8 cellular contexts compared by ENCODE assay signal in the genomic region with DNA sequence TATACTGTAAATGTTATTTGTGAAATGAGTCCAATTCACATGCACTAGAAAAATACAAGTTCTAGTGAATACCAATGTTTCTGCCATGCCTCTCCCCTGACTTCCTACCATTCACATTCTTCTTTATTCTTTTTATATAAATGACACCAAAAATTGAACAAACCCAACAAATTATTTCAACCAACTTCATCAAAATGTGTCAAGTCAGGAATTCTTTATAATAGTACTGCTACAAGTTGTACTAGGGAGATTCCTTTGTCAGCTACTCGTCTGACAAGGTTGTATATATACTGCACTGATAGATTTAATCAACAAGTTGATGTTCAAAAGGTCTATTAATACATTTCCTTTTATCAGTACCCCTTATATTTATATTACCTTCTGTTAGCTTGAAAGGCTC. TPM values are rescaled to one million over a fixed set of nuclear protein-coding genes. Genes with fewer than 3 reads are reported as not detected.
A peak's percentile ranks its signal among the peaks of the same experiment; 100 is the strongest.
DNase-seq lines count a peak whose midpoint lies in the region; ATAC-seq and TF ChIP-seq lines count a peak whose summit lies in the region.

No MANE protein-coding gene starts in this region.

- no peak overlapping the region for H3K14ac ChIP-seq in trophoblast cell (ENCODE audit: low read length)

- in situ Hi-C loops in G401 (cut with HindIII; ENCODE audit: low sequenced_read_pairs): no loop called here

- no peak overlapping the region for H2BK120ac ChIP-seq in trophoblast cell (ENCODE audit: insufficient read depth, low read length, poor library complexity)

- H4K20me1 ChIP-seq in OCI-LY7 (ENCODE audit: insufficient read depth, low read length): peaks cover 41% of the 10 kb centered on the region

- H2BK5ac ChIP-seq in trophoblast cell (ENCODE audit: low read depth, low read length, poor library complexity): no peak overlapping the region

- peak overlapping the region; percentile 100 for H3K4me3 ChIP-seq in OCI-LY7 (ENCODE audit: low read depth, low read length, poor library complexity, severe bottlenecking)
- no peak overlapping the region for H3K4me3 ChIP-seq in trophoblast cell (ENCODE audit: low read depth, low read length)

- no TSS peak for BruUV-seq in OCI-LY7 (replicated peaks; lab: Mats Ljungman, UMichigan)

- peaks cover 10% of the 10 kb centered on the region for H3K36me3 Mint-ChIP-seq in endothelial cell (ENCODE audit: low read depth, unreplicated experiment)

- no peak for TF ChIP-seq CTCF in OCI-LY7 (conservative IDR thresholded peaks at IDR 0.05; ENCODE audit: low read length)
- no peak for TF ChIP-seq CTCF in endothelial cell (IDR thresholded peaks at IDR 0.05; ENCODE audit: unreplicated experiment)

- no peak overlapping the region for H4K91ac ChIP-seq in trophoblast cell (ENCODE audit: low read depth, low read length)

- H3K9me3 ChIP-seq in OCI-LY7 (ENCODE audit: low read length): no peaks in the 10 kb centered on the region
- no peaks in the 10 kb centered on the region for H3K9me3 ChIP-seq in trophoblast cell (ENCODE audit: insufficient read depth, low read depth, low read length)

- H3K18ac ChIP-seq in trophoblast cell (ENCODE audit: low read length): no peak overlapping the region

- H3K4ac ChIP-seq in trophoblast cell (ENCODE audit: low read depth, low read length): peak overlapping the region; percentile 13

- peaks cover 47% of the 10 kb centered on the region for H3K4me1 Mint-ChIP-seq in endothelial cell (ENCODE audit: unreplicated experiment)

- H3K36me3 ChIP-seq in OCI-LY7 (ENCODE audit: insufficient read depth, low read length) (peaks cover 56% of the 10 kb centered on the region), trophoblast cell (ENCODE audit: control insufficient read depth in 1 of 2, insufficient read depth in 2 of 2, low read length in 2 of 2) (peaks cover 0 to 1% of the 10 kb centered on the region in 2 experiments)

- H3K9me3 Mint-ChIP-seq in endothelial cell (ENCODE audit: unreplicated experiment): no peaks in the 10 kb centered on the region

- no peak for ATAC-seq in HG03565 (IDR thresholded peaks at IDR 0.05; ENCODE audit: unreplicated experiment)
- ATAC-seq in HG03442 (IDR thresholded peaks at IDR 0.05; ENCODE audit: unreplicated experiment): no peak

- H2BK12ac ChIP-seq in trophoblast cell (ENCODE audit: low read length): no peak overlapping the region

- peak overlapping the region; percentile 76 for H3K27ac Mint-ChIP-seq in endothelial cell (ENCODE audit: unreplicated experiment)

- H4K12ac ChIP-seq in trophoblast cell (ENCODE audit: low read depth, low read length): no peak overlapping the region

- H3K9ac ChIP-seq in trophoblast cell (ENCODE audit: low read length): no peak overlapping the region

- H3K4me3 Mint-ChIP-seq in endothelial cell (ENCODE audit: unreplicated experiment): peak overlapping the region; percentile 99

- WGBS in trophoblast cell (ENCODE audit: extremely low coverage, insufficient coverage, insufficient read length): no CpG with 5 or more reads among the region's 1 CpG

- DNase-seq in G401 (ENCODE audit: low spot score): peak; percentile 31
- DNase-seq in OCI-LY7 (ENCODE audit: low spot score): no peak
- DNase-seq in endothelial cell (ENCODE audit: low spot score): no peak
- no peak for DNase-seq in trophoblast cell
- no peak for DNase-seq in hypothalamus (lab: John Stamatoyannopoulos, UW)
- no peak for DNase-seq in SHP77 (lab: John Stamatoyannopoulos, UW)

- intact Hi-C loops in OCI-LY7 (cut with micrococcal nuclease; ENCODE audit: unreplicated experiment): loop anchor here (5.0 kb wide), 1 partner anchor 47 kb away; no protein-coding TSS in a partner anchor

- peak overlapping the region; percentile 83 for H3K4me2 ChIP-seq in OCI-LY7 (ENCODE audit: low read length)
- no peak overlapping the region for H3K4me2 ChIP-seq in trophoblast cell (ENCODE audit: low read length)

- H2AFZ ChIP-seq in OCI-LY7 (ENCODE audit: low read length) (no peak overlapping the region), trophoblast cell (ENCODE audit: insufficient read depth, low read length, poor library complexity) (no peak overlapping the region)

- H2AK5ac ChIP-seq in trophoblast cell (ENCODE audit: low read length): no peak overlapping the region

- H3K4me1 ChIP-seq in OCI-LY7 (ENCODE audit: insufficient read depth, low read length, poor library complexity, severe bottlenecking) (peaks cover 53% of the 10 kb centered on the region), trophoblast cell (ENCODE audit: control insufficient read depth in 1 of 2, insufficient read depth in 2 of 2, low read length in 2 of 2) (peaks cover 0 to 3% of the 10 kb centered on the region in 2 experiments)

- H3K27me3 Mint-ChIP-seq in endothelial cell (ENCODE audit: unreplicated experiment): peaks cover 19% of the 10 kb centered on the region

- H3K79me2 ChIP-seq in OCI-LY7 (ENCODE audit: insufficient read depth, low read depth, low read length) (peaks cover 74% of the 10 kb centered on the region), trophoblast cell (ENCODE audit: control insufficient read depth, insufficient read depth, low read length, poor library complexity) (peaks cover 24% of the 10 kb centered on the region)

- no peak overlapping the region for H3K23ac ChIP-seq in trophoblast cell (ENCODE audit: low read length)

- CTCF ChIA-PET in OCI-LY7 (lab: Charles Lee; ENCODE audit: unreplicated experiment): no interaction called here

- no peak overlapping the region for H4K8ac ChIP-seq in trophoblast cell (ENCODE audit: low read depth, low read length)

- H3K27ac ChIP-seq in OCI-LY7 (ENCODE audit: low read depth, low read length, poor library complexity, severe bottlenecking): peak overlapping the region; percentile 95
- H3K27ac ChIP-seq in trophoblast cell (ENCODE audit: low read depth, low read length): no peak overlapping the region

- POLR2A ChIA-PET in OCI-LY7 (lab: Charles Lee): interaction anchor here (0.5 to 3.2 kb wide), 11 partner anchors 9 to 232 kb away, joined by 3 to 13 read pairs (median 3); no protein-coding TSS in a partner anchor

- H3K79me1 ChIP-seq in trophoblast cell (ENCODE audit: low read length): peaks cover 18% of the 10 kb centered on the region

- no peaks in the 10 kb centered on the region for H3K27me3 ChIP-seq in trophoblast cell (ENCODE audit: insufficient read depth, low read length)

- no peaks in the 10 kb centered on the region for H3K9me2 ChIP-seq in OCI-LY7 (ENCODE audit: insufficient read depth, low read length)

RNA-seq across cellular contexts. Expression of a gene that starts 3.0 kb away (rescaled TPM):
- total RNA-seq in G401 (2014; rRNA removed; shearing (Covaris generic)): 49.7 and 68.1 TPM in 2 replicates
- total RNA-seq in OCI-LY7 (2014; rRNA removed; shearing (Covaris generic)): 103 and 121 TPM in 2 replicates
- total RNA-seq in OCI-LY7 (2022): 158 and 162 TPM in 2 replicates
- total RNA-seq in endothelial cell (ENCODE audit: unreplicated experiment): 156 TPM
- 50.0 and 57.9 TPM in 2 replicates for polyA plus RNA-seq in trophoblast cell (2013)
